20 cellular contexts compared by ENCODE assay signal in genomic region chr5:179588166-179588565, GRCh38. TPM values are rescaled to one million over a fixed set of nuclear protein-coding genes. Genes with fewer than 3 reads are reported as not detected.
DNase-seq lines count a peak whose midpoint lies in the region; ATAC-seq and TF ChIP-seq lines count a peak whose summit lies in the region.
"Had no signal": no experiment of that assay in that cellular context is flagged by ENCODE, and none has a peak within 500 bp of the region (broad histone marks: within the 10 kb centered on the region; RNA-seq: fewer than 3 reads in every experiment).

No MANE protein-coding gene starts in this region.

- no peaks in the 10 kb centered on the region; the same call in 1 of the 2 replicates for H3F3A ChIP-seq in GM23338 (replicated peaks; ENCODE audit: low read depth)
- peaks cover 2% of the 10 kb centered on the region for H3F3A ChIP-seq in SK-N-SH (replicated peaks; ENCODE audit: insufficient read depth)

- H3K9ac ChIP-seq in SK-N-SH: no peak overlapping the region

- H3K36me3 Mint-ChIP-seq in GM23338 (ENCODE audit: low read depth): peaks cover 70% of the 10 kb centered on the region

- H3K9me3 ChIP-seq in SK-N-SH (no peaks in the 10 kb centered on the region), tibial nerve (no peaks in the 10 kb centered on the region)

- H3K4me2 ChIP-seq in GM23338 (no peak overlapping the region), SK-N-SH (no peak overlapping the region)

- TF ChIP-seq EP300 in SK-N-SH (IDR thresholded peaks at IDR 0.05; ENCODE audit: borderline replicate concordance in 1 of 2, low read depth in 1 of 2, low read length in 1 of 2) (no peak), tibial nerve (IDR thresholded peaks at IDR 0.05) (no peak)

- no peaks in the 10 kb centered on the region for H3K4me1 ChIP-seq in GM23338 (ENCODE audit: insufficient read depth)
- H3K4me1 ChIP-seq in SK-N-SH (ENCODE audit: control insufficient read depth in 1 of 2, insufficient read depth in 2 of 2, low read depth in 1 of 2, low read length in 1 of 2): no peaks in the 10 kb centered on the region
- H3K4me1 ChIP-seq in tibial nerve: no peaks in the 10 kb centered on the region

- peaks cover 34% of the 10 kb centered on the region for H3K36me3 ChIP-seq in GM23338 (ENCODE audit: insufficient read depth)
- peaks cover 30 to 61% of the 10 kb centered on the region in 2 experiments for H3K36me3 ChIP-seq in SK-N-SH (replicated peaks in 1 of 2; ENCODE audit: control insufficient read depth in 1 of 2, insufficient read depth in 2 of 2, low read length in 1 of 2)
- H3K36me3 ChIP-seq in tibial nerve: peaks cover 0 to 99% (median 35%) of the 10 kb centered on the region in 3 donors

- no peak overlapping the region for H3K27ac ChIP-seq in GM23338 (ENCODE audit: low read depth)
- no peak overlapping the region for H3K27ac ChIP-seq in SK-N-SH (ENCODE audit: low read depth in 2 of 2, low read length in 1 of 2)
- no peak overlapping the region for H3K27ac ChIP-seq in tibial nerve
- H3K27ac ChIP-seq: C4-2B had no signal

- no peak for TF ChIP-seq POLR2A in tibial nerve (IDR thresholded peaks at IDR 0.05)

- POLR2A ChIA-PET in SK-N-SH (lab: Yijun Ruan, JAX): interaction anchor here (0.8 kb wide), 1 partner anchor 36 kb away, joined by 3 read pairs; the partner anchor contains the start of gene HNRNPH1

- TF ChIP-seq RAD21 in SK-N-SH (IDR thresholded peaks at IDR 0.05; ENCODE audit: low read length): no peak

- H3K9me2 ChIP-seq in GM23338 (ENCODE audit: insufficient read depth) (no peaks in the 10 kb centered on the region), SK-N-SH (no peaks in the 10 kb centered on the region)

- H3K27me3 Mint-ChIP-seq in GM23338 (ENCODE audit: insufficient read depth, low read depth, poor library complexity): peaks cover 6% of the 10 kb centered on the region

- H4K20me1 ChIP-seq in GM23338 (replicated peaks; ENCODE audit: insufficient read depth) (no peaks in the 10 kb centered on the region), SK-N-SH (ENCODE audit: insufficient read depth) (no peaks in the 10 kb centered on the region)

- intact Hi-C loops in sciatic nerve (cut with DNase I): no loop called here

- H3K4me3 Mint-ChIP-seq in GM23338: no peak overlapping the region

- TF ChIP-seq CTCF in GM23338 (conservative IDR thresholded peaks at IDR 0.05; ENCODE audit: low read depth in 2 of 2): no peak
- no peak for TF ChIP-seq CTCF in SK-N-SH (IDR thresholded peaks at IDR 0.05)
- no peak for TF ChIP-seq CTCF in tibial nerve (IDR thresholded peaks at IDR 0.05)

- H3K79me2 ChIP-seq in GM23338 (replicated peaks; ENCODE audit: insufficient read depth) (no peaks in the 10 kb centered on the region), SK-N-SH (ENCODE audit: insufficient read depth) (no peaks in the 10 kb centered on the region)

- no peaks in the 10 kb centered on the region for H3K27me3 ChIP-seq in GM23338 (ENCODE audit: insufficient read depth)
- H3K27me3 ChIP-seq in SK-N-SH (ENCODE audit: insufficient read depth): no peaks in the 10 kb centered on the region
- no peaks in the 10 kb centered on the region for H3K27me3 ChIP-seq in tibial nerve

- 92% methylated on average over 3 of the region's 3 CpGs for WGBS in SK-N-SH (ENCODE audit: low lambda C conversion rate)
- 87 to 92% methylated on average over 3 of the region's 3 CpGs for WGBS in tibial nerve, 2 donors

- no peaks in the 10 kb centered on the region for H3K4me1 Mint-ChIP-seq in GM23338

- no peak overlapping the region for H3K27ac Mint-ChIP-seq in GM23338

- CTCF ChIA-PET in SK-N-SH (lab: Yijun Ruan, JAX): no interaction called here

- ATAC-seq in GM23338 (no peak; the same call in 2 of the 3 replicates), sciatic nerve (no peak)

- H2AFZ ChIP-seq in GM23338 (no peak overlapping the region), SK-N-SH (ENCODE audit: low read depth) (no peak overlapping the region)

- no peaks in the 10 kb centered on the region for H3K9me3 Mint-ChIP-seq in GM23338

- DNase-seq in GM23338 (ENCODE audit: low spot score): no peak
- no peak for DNase-seq in SK-N-SH
- peak; percentile 34 for DNase-seq in iris pigment epithelial cell (ENCODE audit: low read depth)
- DNase-seq in sciatic nerve (ENCODE audit: low spot score): peak; percentile 5
- DNase-seq in NCI-H2107 treated with DMSO at 0.1 percent for 48 hours (lab: John Stamatoyannopoulos, UW; ENCODE audit: unreplicated experiment): no peak
- no peak for DNase-seq in effector CD4-positive, alpha-beta T cell
- DNase-seq in tibial nerve (ENCODE audit: low spot score in 2 of 2): no peak
- no peak for DNase-seq in NOMO-1 treated with dmso at 0.1 percent for 144 hours (lab: John Stamatoyannopoulos, UW; ENCODE audit: unreplicated experiment)
- DNase-seq: AML-193, DMS79 treated with DMSO at 0.1 percent for 48 hours, HCEC 1CT, KBM-7, NCI-H1105 treated with DMSO at 0.1 percent for 48 hours, NCI-H1694, NCI-H2227 treated with DMSO at 0.1 percent for 48 hours, NCI-H510A treated with DMSO at 0.1 percent for 48 hours, NCI-H774, OCI-M1, SHP77 had no signal

- H3K4me3 ChIP-seq in GM23338 (no peak overlapping the region), SK-N-SH (ENCODE audit: low read depth in 2 of 2, low read length in 1 of 2) (no peak overlapping the region), tibial nerve (no peak overlapping the region)

TF ChIP-seq in GM23338, 12 proteins besides CTCF, POLR2A, EP300 and RAD21 (continues in another document):
- TF ChIP-seq POLR2AphosphoS5 (IDR thresholded peaks at IDR 0.05; ENCODE audit: low read depth): no peak
- peak; percentile 45 for TF ChIP-seq REST (IDR thresholded peaks at IDR 0.05; ENCODE audit: unreplicated experiment)
- TF ChIP-seq NANOG (IDR thresholded peaks at IDR 0.05; ENCODE audit: borderline replicate concordance): no peak

TF ChIP-seq in SK-N-SH, 30 proteins besides CTCF, POLR2A, EP300 and RAD21:
- peak; percentile 83; the same call in 1 of the 2 replicates for TF ChIP-seq REST (IDR thresholded peaks at IDR 0.05; ENCODE audit: low read depth, low read length)
- TF ChIP-seq RFX5 (IDR thresholded peaks at IDR 0.05; ENCODE audit: low read length): no peak

RNA-seq across cellular contexts. Expression of gene HNRNPH1, which starts 35.3 kb away (rescaled TPM):
- 572 and 715 TPM in 2 replicates for total RNA-seq in GM23338 (2014; rRNA removed; shearing (Covaris generic))
- polyA plus RNA-seq in GM23338 (2016; fragmentation: Nextera tagmentation; extraction: Ambion mirVana) (330 and 410 TPM in 2 replicates), SK-N-SH (2012; rRNA removed) (192 and 197 TPM in 2 replicates)
- 150 and 183 TPM in 2 replicates for polyA plus RNA-seq in SK-N-SH (2012; cell fraction: cytosol; rRNA removed)
- 420 and 667 TPM in 2 replicates for polyA plus RNA-seq in SK-N-SH (2012; cell fraction: nucleus; rRNA removed)
- total RNA-seq in sciatic nerve (673 TPM), tibial nerve (100 to 1,000 TPM; 473 to 711 (median 678) TPM)

RNA-seq across cellular contexts. Expression of gene RUFY1, which starts 37.8 kb away (rescaled TPM):
- total RNA-seq in GM23338 (2014; rRNA removed; shearing (Covaris generic)): 25.0 and 31.6 TPM in 2 replicates
- polyA plus RNA-seq in GM23338 (2016; fragmentation: Nextera tagmentation; extraction: Ambion mirVana) (22.7 and 25.3 TPM in 2 replicates), SK-N-SH (2012; rRNA removed) (30.3 and 31.5 TPM in 2 replicates)
- 33.8 and 37.5 TPM in 2 replicates for polyA plus RNA-seq in SK-N-SH (2012; cell fraction: cytosol; rRNA removed)
- 50.3 and 59.9 TPM in 2 replicates for polyA plus RNA-seq in SK-N-SH (2012; cell fraction: nucleus; rRNA removed)
- total RNA-seq in sciatic nerve (52.1 TPM), tibial nerve (10 to 100 TPM; 56.6 to 76.3 (median 71.3) TPM)

Comparison
In these comparisons a context has a peak if more than half of its experiments do, and no peak if none do; other contexts are left out.
1. DNase-seq: peak in iris pigment epithelial cell (single experiment) and sciatic nerve (single experiment); none in GM23338 (single experiment), SK-N-SH (single experiment), NCI-H2107 treated with DMSO at 0.1 percent for 48 hours (single experiment), effector CD4-positive, alpha-beta T cell (single experiment), tibial nerve (0 of 2) and NOMO-1 treated with dmso at 0.1 percent for 144 hours (single experiment).